ENCODE assay signal across 10 cellular contexts in the genomic region with DNA sequence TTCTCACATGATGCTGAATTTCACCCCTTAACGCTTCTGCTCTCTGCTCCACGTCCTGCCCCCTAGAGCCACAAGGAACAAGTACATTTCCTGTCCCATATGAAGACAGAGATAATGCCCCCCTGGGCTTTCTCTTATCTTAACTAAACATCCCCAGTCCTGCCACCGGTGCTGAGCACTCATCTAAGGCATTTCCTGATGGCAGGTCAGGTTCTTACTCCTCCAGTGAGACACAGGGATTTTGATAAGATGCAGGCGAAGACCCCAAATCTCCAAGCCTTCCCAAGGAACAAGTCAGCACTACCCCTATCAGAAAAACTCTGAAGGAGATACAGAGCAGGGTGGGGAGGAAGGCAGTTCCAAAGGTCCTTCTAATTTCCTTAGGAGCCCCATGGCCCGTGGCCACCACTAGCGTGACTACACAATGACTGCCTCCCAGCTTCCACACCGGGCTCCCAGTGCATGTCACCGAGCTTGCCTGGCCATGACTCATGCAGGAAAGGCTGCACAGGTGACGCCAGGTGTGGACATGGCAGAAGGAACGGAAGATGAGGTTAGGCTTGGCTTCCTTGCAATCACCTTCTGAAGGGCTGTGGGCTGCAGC.
A peak's percentile ranks its signal among the peaks of the same experiment; 100 is the strongest.
DNase-seq lines count a peak whose midpoint lies in the region; ATAC-seq, FAIRE-seq and TF ChIP-seq lines count a peak whose summit lies in the region.
"Had no signal": no experiment of that assay in that cellular context is flagged by ENCODE, and none has a peak within 500 bp of the region (broad histone marks: within the 10 kb centered on the region; RNA-seq: fewer than 3 reads in every experiment).

No MANE protein-coding gene starts in this region.

- no peak for ATAC-seq in GM23338
- ATAC-seq in Panc1 = peak; percentile 54
- ATAC-seq in esophagus mucosa = peak; percentile 92
- no peak for ATAC-seq in HG02870 (IDR thresholded peaks at IDR 0.05; ENCODE audit: unreplicated experiment)

- H3K27me3 Mint-ChIP-seq in GM23338 (ENCODE audit: insufficient read depth, low read depth, poor library complexity) = peaks cover 6% of the 10 kb centered on the region
- H3K27me3 Mint-ChIP-seq: activated naive CD4-positive, alpha-beta T cell treated with anti-CD3 and anti-CD28 coated beads, Interleukin-2, amount 50 U/mL, for 24 hours had no signal

- H3K9me3 Mint-ChIP-seq in GM23338 = no peaks in the 10 kb centered on the region
- H3K9me3 Mint-ChIP-seq: activated naive CD4-positive, alpha-beta T cell treated with anti-CD3 and anti-CD28 coated beads, Interleukin-2, amount 50 U/mL, for 24 hours had no signal

- TF ChIP-seq CTCF in GM23338 (conservative IDR thresholded peaks at IDR 0.05; ENCODE audit: low read depth in 2 of 2) (peak; percentile 31 to 34), Panc1 (IDR thresholded peaks at IDR 0.05) (peak; percentile 61; the same call in 1 of the 2 replicates)

- 20 to 44% (median 30%) methylated on average over 10 of the region's 10 CpGs for WGBS in small intestine, 3 donors

- in situ Hi-C loops in Panc1 (cut with HindIII; ENCODE audit: low pct_unique_long_range_greater_than_20kb, low sequenced_read_pairs) = no loop called here

- intact Hi-C loops in Panc1 (cut with micrococcal nuclease; ENCODE audit: unreplicated experiment) = no loop called here

- H3K9me3 ChIP-seq in Panc1 (ENCODE audit: control insufficient read depth, insufficient read depth, low read depth, low read length) = no peaks in the 10 kb centered on the region
- H3K9me3 ChIP-seq in small intestine (ENCODE audit: control insufficient read depth, low read depth) = no peaks in the 10 kb centered on the region

- FAIRE-seq in small intestine (lab: Jason Lieb, UNC) = no peak
- FAIRE-seq: kidney had no signal

- H3K4me2 ChIP-seq in GM23338 = no peak overlapping the region

- no TSS peak for BruUV-seq in Panc1 (replicated peaks; lab: Mats Ljungman, UMichigan)

- peaks cover 33% of the 10 kb centered on the region for H3K4me1 Mint-ChIP-seq in GM23338
- H3K4me1 Mint-ChIP-seq: activated naive CD4-positive, alpha-beta T cell treated with anti-CD3 and anti-CD28 coated beads, Interleukin-2, amount 50 U/mL, for 24 hours had no signal

- no peaks in the 10 kb centered on the region for H4K20me1 ChIP-seq in GM23338 (replicated peaks; ENCODE audit: insufficient read depth)

- H3K9me2 ChIP-seq in GM23338 (ENCODE audit: insufficient read depth) = no peaks in the 10 kb centered on the region

- H3K27ac Mint-ChIP-seq in GM23338 = 0 out of 2 replicates have a peak overlapping the region, but pooled peaks have one; percentile 17
- H3K27ac Mint-ChIP-seq: activated naive CD4-positive, alpha-beta T cell treated with anti-CD3 and anti-CD28 coated beads, Interleukin-2, amount 50 U/mL, for 24 hours had no signal

- POLR2A ChIA-PET in Panc1 (lab: Charles Lee) = no interaction called here

- no peak overlapping the region for H3K4me3 Mint-ChIP-seq in GM23338
- H3K4me3 Mint-ChIP-seq: activated naive CD4-positive, alpha-beta T cell treated with anti-CD3 and anti-CD28 coated beads, Interleukin-2, amount 50 U/mL, for 24 hours had no signal

- CTCF ChIA-PET in Panc1 (lab: Charles Lee) = interaction anchor here (0.7 kb wide), 1 partner anchor 391 kb away, joined by 3 read pairs; no protein-coding TSS in a partner anchor

- H2AFZ ChIP-seq in GM23338 = no peak overlapping the region

- peaks cover 12% of the 10 kb centered on the region for H3K79me2 ChIP-seq in GM23338 (replicated peaks; ENCODE audit: insufficient read depth)

- H3K4me3 ChIP-seq in GM23338 (no peak overlapping the region), Panc1 (ENCODE audit: low read depth in 2 of 2, low read length in 2 of 2) (no peak overlapping the region; a peak in 1 of 4 replicates), small intestine (ENCODE audit: low read depth in 1 of 2, low read length in 2 of 2) (no peak overlapping the region)

- H3K36me3 ChIP-seq in GM23338 (ENCODE audit: insufficient read depth) = no peaks in the 10 kb centered on the region
- no peaks in the 10 kb centered on the region for H3K36me3 ChIP-seq in Panc1 (ENCODE audit: control insufficient read depth, insufficient read depth, low read length)
- no peaks in the 10 kb centered on the region for H3K36me3 ChIP-seq in small intestine (ENCODE audit: control insufficient read depth in 2 of 2, insufficient read depth in 2 of 2, low read length in 2 of 2)

- H3K4me1 ChIP-seq in GM23338 (ENCODE audit: insufficient read depth) (peaks cover 18% of the 10 kb centered on the region), Panc1 (ENCODE audit: control insufficient read depth, insufficient read depth, low read length) (peaks cover 39% of the 10 kb centered on the region), small intestine (ENCODE audit: control insufficient read depth in 2 of 2, insufficient read depth in 1 of 2, low read depth in 1 of 2, low read length in 1 of 2) (peaks cover 2 to 11% of the 10 kb centered on the region in 2 donors)

- no peaks in the 10 kb centered on the region for H3K27me3 ChIP-seq in GM23338 (ENCODE audit: insufficient read depth)
- no peaks in the 10 kb centered on the region for H3K27me3 ChIP-seq in Panc1 (ENCODE audit: control insufficient read depth, insufficient read depth, low read length)
- no peaks in the 10 kb centered on the region for H3K27me3 ChIP-seq in small intestine (ENCODE audit: control insufficient read depth in 2 of 2, insufficient read depth in 2 of 2, low read length in 2 of 2)

- H3K36me3 Mint-ChIP-seq in GM23338 (ENCODE audit: low read depth) = no peaks in the 10 kb centered on the region
- H3K36me3 Mint-ChIP-seq: activated naive CD4-positive, alpha-beta T cell treated with anti-CD3 and anti-CD28 coated beads, Interleukin-2, amount 50 U/mL, for 24 hours had no signal

- no peak overlapping the region for H3K27ac ChIP-seq in GM23338 (ENCODE audit: low read depth)
- H3K27ac ChIP-seq in Panc1 (ENCODE audit: low read length) = peak overlapping the region; percentile 78
- H3K27ac ChIP-seq in small intestine (ENCODE audit: low read depth in 1 of 2, low read length in 1 of 2) = peak overlapping the region in 1 of 2 donors; percentile 69

- peak; percentile 53 for DNase-seq in GM23338 (ENCODE audit: low spot score)
- DNase-seq in Panc1 (ENCODE audit: low read depth, low spot score) = no peak
- peak; percentile 94 for DNase-seq in small intestine
- no peak for DNase-seq in stimulated activated naive CD4-positive, alpha-beta T cell treated with Interleukin-2 at 50 U/mL for 16 hours (lab: John Stamatoyannopoulos, UW)
- DNase-seq in NOMO-1 treated with DMSO at 0.1 percent for 48 hours (lab: John Stamatoyannopoulos, UW; ENCODE audit: unreplicated experiment) = no peak
- DNase-seq in NCI-H2196 treated with DMSO at 0.1 percent for 48 hours (lab: John Stamatoyannopoulos, UW; ENCODE audit: unreplicated experiment) = no peak
- DNase-seq: kidney had no signal

- no peaks in the 10 kb centered on the region for H3F3A ChIP-seq in GM23338 (replicated peaks; ENCODE audit: low read depth)

TF ChIP-seq in GM23338, 12 proteins besides CTCF, POLR2A, EP300 and RAD21 (continues in another document):
- no peak for TF ChIP-seq JUNB (IDR thresholded peaks at IDR 0.05; ENCODE audit: unreplicated experiment)
- no peak for TF ChIP-seq EZH2phosphoT487 (IDR thresholded peaks at IDR 0.05; ENCODE audit: unreplicated experiment)
- no peak for TF ChIP-seq STAT1 (IDR thresholded peaks at IDR 0.05; ENCODE audit: unreplicated experiment)

Comparison
In these comparisons a context has a peak if more than half of its experiments do, and no peak if none do; other contexts are left out.
1. ATAC-seq: peak in Panc1 (single experiment) and esophagus mucosa (single experiment); none in GM23338 (single experiment) and HG02870 (single experiment).
2. DNase-seq: peak in GM23338 (single experiment) and small intestine (single experiment); none in Panc1 (single experiment), stimulated activated naive CD4-positive, alpha-beta T cell treated with Interleukin-2 at 50 U/mL for 16 hours (single experiment), NOMO-1 treated with DMSO at 0.1 percent for 48 hours (single experiment) and NCI-H2196 treated with DMSO at 0.1 percent for 48 hours (single experiment).